17 cellular contexts compared by ENCODE assay signal in genomic region chr7:99108615-99109014, GRCh38. TPM values are rescaled to one million over a fixed set of nuclear protein-coding genes. Genes with fewer than 3 reads are reported as not detected.
DNase-seq lines count a peak whose midpoint lies in the region; ATAC-seq, FAIRE-seq and TF ChIP-seq lines count a peak whose summit lies in the region.
"Had no signal": no experiment of that assay in that cellular context is flagged by ENCODE, and none has a peak within 500 bp of the region (broad histone marks: within the 10 kb centered on the region; RNA-seq: fewer than 3 reads in every experiment).

No MANE protein-coding gene starts in this region.

- no peak for TF ChIP-seq RAD21 in SK-N-SH (IDR thresholded peaks at IDR 0.05; ENCODE audit: low read length)

- H4K20me1 ChIP-seq in SK-N-SH (ENCODE audit: insufficient read depth) (peaks cover 91% of the 10 kb centered on the region), keratinocyte (ENCODE audit: control insufficient read depth, extremely low read depth, insufficient read depth, low read length) (peaks cover 27% of the 10 kb centered on the region)

- TF ChIP-seq EP300 in SK-N-SH (IDR thresholded peaks at IDR 0.05; ENCODE audit: borderline replicate concordance in 1 of 2, low read depth in 1 of 2, low read length in 1 of 2) (no peak), transverse colon (IDR thresholded peaks at IDR 0.05; ENCODE audit: low read depth) (no peak)

- no peak for TF ChIP-seq POLR2A in transverse colon (IDR thresholded peaks at IDR 0.05)

- no peak overlapping the region for H2AFZ ChIP-seq in SK-N-SH (ENCODE audit: low read depth)
- no peak overlapping the region for H2AFZ ChIP-seq in keratinocyte (ENCODE audit: control insufficient read depth, low read length)

- FAIRE-seq in keratinocyte (lab: Jason Lieb, UNC), result peak; percentile 20
- FAIRE-seq: GM12891 had no signal

- no peak overlapping the region for H3K4me3 ChIP-seq in SK-N-SH (ENCODE audit: low read depth in 2 of 2, low read length in 1 of 2)
- H3K4me3 ChIP-seq in cardiac fibroblast (replicated peaks in 1 of 2; ENCODE audit: low read depth in 2 of 2, low read length in 2 of 2), result no peak overlapping the region
- H3K4me3 ChIP-seq in keratinocyte (ENCODE audit: control insufficient read depth in 2 of 3, extremely low read depth in 1 of 3, insufficient read depth in 2 of 3, low read depth in 1 of 3, low read length in 3 of 3), result no peak overlapping the region
- H3K4me3 ChIP-seq in transverse colon, result no peak overlapping the region

- whole genome bisulfite sequencing in SK-N-SH (ENCODE audit: low lambda C conversion rate), result 82% methylated on average over 4 of the region's 4 CpGs
- 62 to 66% methylated on average over 4 of the region's 4 CpGs for WGBS in transverse colon (ENCODE audit: low coverage in 1 of 2), 2 donors

- peaks cover 100% of the 10 kb centered on the region for H3K79me2 ChIP-seq in SK-N-SH (ENCODE audit: insufficient read depth)
- peaks cover 96% of the 10 kb centered on the region for H3K79me2 ChIP-seq in keratinocyte (ENCODE audit: control insufficient read depth, insufficient read depth, low read length)

- TF ChIP-seq CTCF in SK-N-SH (IDR thresholded peaks at IDR 0.05) (no peak), cardiac fibroblast (IDR thresholded peaks at IDR 0.05; ENCODE audit: low read depth, low read length) (no peak), keratinocyte (optimal IDR thresholded peaks at IDR 0.05 in 1 of 3, IDR thresholded peaks at IDR 0.05 in 1 of 3, conservative IDR thresholded peaks at IDR 0.05 in 1 of 3; ENCODE audit: extremely low read depth in 1 of 3, insufficient read depth in 2 of 3, low read length in 3 of 3) (no peak), transverse colon (IDR thresholded peaks at IDR 0.05) (no peak)

- no peaks in the 10 kb centered on the region for H3K9me2 ChIP-seq in SK-N-SH

- CTCF ChIA-PET in SK-N-SH (lab: Yijun Ruan, JAX), result interaction anchor here (1.2 to 1.7 kb wide), 2 partner anchors 16 to 29 kb away, joined by 5 read pairs; no protein-coding TSS in a partner anchor

- ATAC-seq in SK-N-SH treated with all-trans-retinoic acid at 6 μM for 48 hours (peak; percentile 13), HG03159 (IDR thresholded peaks at IDR 0.05; ENCODE audit: unreplicated experiment) (no peak)
- ATAC-seq: stimulated activated memory B cell treated with anti-CD40 and anti-IgM and Interleukin-4, amounts not matched to agents 10 μg/mL and 1 μg/mL and 100 μg/mL, for 72 hours had no signal

- peaks cover 18% of the 10 kb centered on the region for H3F3A ChIP-seq in SK-N-SH (replicated peaks; ENCODE audit: insufficient read depth)

- dilution Hi-C loops in keratinocyte (cut with MboI; ENCODE audit: extremely low pct_ligation_motif_present, low sequenced_read_pairs), result no loop called here

- DNase-seq in SK-N-SH, result no peak
- DNase-seq in cardiac fibroblast (ENCODE audit: low read depth in 2 of 2), result peak; percentile 42 to 72
- no peak for DNase-seq in keratinocyte (ENCODE audit: low read depth, low spot score)
- no peak for DNase-seq in transverse colon
- no peak for DNase-seq in NK-92 treated with Interleukin-12 subunit alpha and Interleukin-12 subunit beta, amount 100 ng/mL, for 24 hours (lab: John Stamatoyannopoulos, UW)
- DNase-seq in activated naive CD4-positive, alpha-beta T cell treated with anti-CD3 and anti-CD28 coated beads, Interleukin-2, amount 50 U/mL, for 16 hours, result no peak
- DNase-seq: activated CD8-positive, alpha-beta T cell treated with anti-CD3 and anti-CD28 coated beads, Interleukin-2, amount 10 ng/mL, durations not matched to agents 7 days and 5 days; dermis blood vessel endothelial cell; DMS153; H7; hippocampal formation; stimulated activated CD4-positive, alpha-beta T cell treated with anti-CD3 and anti-CD28 coated beads, Interleukin-2, amount 100 ng/mL, for 48 hours had no signal

- H3K27ac ChIP-seq in SK-N-SH (ENCODE audit: low read depth in 2 of 2, low read length in 1 of 2), result peak overlapping the region in 1 of 2 experiments; percentile 43; a peak in 2 of 4 replicates
- H3K27ac ChIP-seq in keratinocyte (ENCODE audit: control insufficient read depth, insufficient read depth, low read length), result peak overlapping the region; percentile 65
- H3K27ac ChIP-seq in transverse colon, result peak overlapping the region; percentile 26 to 64 (median 40)
- H3K27ac ChIP-seq: 22Rv1 had no signal

- H3K27me3 ChIP-seq in SK-N-SH (ENCODE audit: insufficient read depth) (no peaks in the 10 kb centered on the region), keratinocyte (ENCODE audit: control insufficient read depth, extremely low read depth, insufficient read depth, low read length) (no peaks in the 10 kb centered on the region), transverse colon (no peaks in the 10 kb centered on the region)

- H3K36me3 ChIP-seq in SK-N-SH (replicated peaks in 1 of 2; ENCODE audit: control insufficient read depth in 1 of 2, insufficient read depth in 2 of 2, low read length in 1 of 2) (peaks cover 0 to 9% of the 10 kb centered on the region in 2 experiments), keratinocyte (ENCODE audit: control insufficient read depth in 2 of 2, extremely low read depth in 1 of 2, insufficient read depth in 2 of 2, low read length in 2 of 2) (no peaks in the 10 kb centered on the region), transverse colon (no peaks in the 10 kb centered on the region)

- H3K4me1 ChIP-seq in SK-N-SH (ENCODE audit: control insufficient read depth in 1 of 2, insufficient read depth in 2 of 2, low read depth in 1 of 2, low read length in 1 of 2), result peaks cover 14 to 16% of the 10 kb centered on the region in 2 experiments
- H3K4me1 ChIP-seq in keratinocyte (ENCODE audit: control insufficient read depth, extremely low read depth, insufficient read depth, low read length), result peaks cover 64% of the 10 kb centered on the region
- H3K4me1 ChIP-seq in transverse colon, result peaks cover 9 to 48% (median 20%) of the 10 kb centered on the region in 4 donors

- no peak overlapping the region for H3K4me2 ChIP-seq in SK-N-SH
- no peak overlapping the region for H3K4me2 ChIP-seq in keratinocyte (ENCODE audit: control insufficient read depth, extremely low read depth, insufficient read depth, low read depth, low read length)

- no peaks in the 10 kb centered on the region for H3K9me3 ChIP-seq in SK-N-SH
- no peaks in the 10 kb centered on the region for H3K9me3 ChIP-seq in keratinocyte (ENCODE audit: control insufficient read depth, low read depth, low read length)
- H3K9me3 ChIP-seq in transverse colon, result no peaks in the 10 kb centered on the region

- POLR2A ChIA-PET in SK-N-SH (lab: Yijun Ruan, JAX), result no interaction called here

- in situ Hi-C loops in transverse colon (cut with MboI; ENCODE audit: low pct_ligation_motif_present in 1 of 4, low pct_unique_long_range_greater_than_20kb in 1 of 4, low sequenced_read_pairs in 3 of 4), result no loop called here

- intact Hi-C loops in transverse colon (cut with DNase I; ENCODE audit: low total_unique reads), result no loop called here

- H3K9ac ChIP-seq in SK-N-SH (no peak overlapping the region), keratinocyte (ENCODE audit: control insufficient read depth, extremely low read depth, insufficient read depth, low read length) (no peak overlapping the region)

- H3K9me1 ChIP-seq in keratinocyte (ENCODE audit: control insufficient read depth, extremely low read depth, insufficient read depth, low read length), result peaks cover 16% of the 10 kb centered on the region

TF ChIP-seq in SK-N-SH treated with all-trans-retinoic acid at 6 μM for 48 hours, 23 proteins besides CTCF, POLR2A, EP300 and RAD21 (continues in another document):
- no peak for TF ChIP-seq TOX (CRISPR knock-in tag; IDR thresholded peaks at IDR 0.05; ENCODE audit: borderline replicate concordance)
- TF ChIP-seq CREB5 (CRISPR knock-in tag; IDR thresholded peaks at IDR 0.05; ENCODE audit: low read depth), result no peak
- no peak for TF ChIP-seq ZNF8 (CRISPR knock-in tag; IDR thresholded peaks at IDR 0.05)
- TF ChIP-seq ZNF70 (CRISPR knock-in tag; IDR thresholded peaks at IDR 0.05), result no peak

TF ChIP-seq in SK-N-SH, 30 proteins besides CTCF, POLR2A, EP300 and RAD21:
- TF ChIP-seq TEAD4 (IDR thresholded peaks at IDR 0.05; ENCODE audit: borderline replicate concordance, insufficient read depth) (no peak), RCOR1 (IDR thresholded peaks at IDR 0.05; ENCODE audit: low read length) (no peak), TCF12 (IDR thresholded peaks at IDR 0.05) (no peak)

RNA-seq across cellular contexts. Expression of gene SMURF1, which starts 35.3 kb away (rescaled TPM):
- polyA plus RNA-seq in SK-N-SH (2012; rRNA removed), result 12.9 and 13.8 TPM in 2 replicates
- 7.8 and 8.7 TPM in 2 replicates for polyA plus RNA-seq in SK-N-SH (2012; cell fraction: cytosol; rRNA removed)
- polyA plus RNA-seq in SK-N-SH (2012; cell fraction: nucleus; rRNA removed), result 31.5 and 34.0 TPM in 2 replicates
- 20.7 to 32.3 TPM (median 22.2 TPM) in 3 replicates for polyA plus RNA-seq in keratinocyte
- polyA plus RNA-seq in keratinocyte (2011; ENCODE audit: low read depth), result 47.9 TPM
- polyA plus RNA-seq in keratinocyte (2011; cell fraction: cytosol; rRNA removed), result 20.3 and 25.4 TPM in 2 replicates
- 50.8 and 56.0 TPM in 2 replicates for polyA plus RNA-seq in keratinocyte (2011; cell fraction: nucleus; rRNA removed)
- polyA plus RNA-seq in keratinocyte (2012; ENCODE audit: low replicate concordance), result 26.2 and 27.9 TPM in 2 replicates
- polyA minus RNA-seq in keratinocyte, result 20.0 to 37.9 TPM (median 28.4 TPM) in 3 replicates
- polyA minus RNA-seq in keratinocyte (2011; cell fraction: cytosol; rRNA and poly(A)+ RNA removed), result 15.5 TPM
- 26.2 and 54.6 TPM in 2 replicates for polyA minus RNA-seq in keratinocyte (2011; cell fraction: nucleus; rRNA and poly(A)+ RNA removed)
- total RNA-seq in transverse colon, result 10 to 100 TPM; 25.3 to 47.5 (median 36.5) TPM

Comparison
In these comparisons a context has a peak if more than half of its experiments do, and no peak if none do; other contexts are left out.
1. DNase-seq: peak in cardiac fibroblast (2 of 2); none in SK-N-SH (single experiment), keratinocyte (single experiment), transverse colon (single experiment), NK-92 treated with Interleukin-12 subunit alpha and Interleukin-12 subunit beta, amount 100 ng/mL, for 24 hours (single experiment) and activated naive CD4-positive, alpha-beta T cell treated with anti-CD3 and anti-CD28 coated beads, Interleukin-2, amount 50 U/mL, for 16 hours (single experiment).